Comparison of ENCODE assay signal across 13 cellular contexts in the genomic region with DNA sequence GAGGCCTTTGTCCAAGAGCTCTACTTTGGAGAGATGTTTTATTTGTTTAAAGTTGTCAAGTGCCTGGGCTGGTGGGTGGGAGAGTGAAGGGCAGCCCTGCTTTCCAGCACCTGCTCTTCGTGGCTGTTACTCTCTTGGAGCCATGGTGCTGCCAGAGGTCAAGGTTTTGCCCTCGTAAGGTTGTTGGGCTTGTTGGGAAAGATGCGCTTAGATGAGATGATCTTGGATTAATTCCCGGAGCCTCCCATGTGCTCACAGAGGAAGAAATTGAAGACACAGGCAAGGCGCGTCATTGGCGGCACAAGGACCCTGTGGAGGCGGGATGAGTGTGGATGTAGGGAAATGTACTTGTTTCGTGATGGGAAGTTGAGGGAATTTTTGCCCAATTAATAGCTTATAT. TPM values are rescaled to one million over a fixed set of nuclear protein-coding genes. Genes with fewer than 3 reads are reported as not detected.
DNase-seq lines count a peak whose midpoint lies in the region; ATAC-seq and TF ChIP-seq lines count a peak whose summit lies in the region.
"Had no signal": no experiment of that assay in that cellular context is flagged by ENCODE, and none has a peak within 500 bp of the region (broad histone marks: within the 10 kb centered on the region; RNA-seq: fewer than 3 reads in every experiment).

No MANE protein-coding gene starts in this region.

- intact Hi-C loops in activated CD4-positive, alpha-beta T cell treated with anti-CD3 and anti-CD28 coated beads, Interleukin-2, amount 10 ng/mL, durations not matched to agents 24 days and 14 days (cut with micrococcal nuclease), result no loop called here

- H3K27ac Mint-ChIP-seq in activated CD4-positive, alpha-beta T cell treated with anti-CD3 and anti-CD28 coated beads, Interleukin-2, amount 10 ng/mL, durations not matched to agents 24 days and 14 days, result no peak overlapping the region
- H3K27ac Mint-ChIP-seq in activated T-helper 17 cell treated with anti-CD3 and anti-CD28 coated beads, Interleukin-2, amount 50 U/mL, for 72 hours, result peak overlapping the region; percentile 11
- H3K27ac Mint-ChIP-seq in memory B cell, result peak overlapping the region; percentile 43
- H3K27ac Mint-ChIP-seq: HFFc6 had no signal

- no peak overlapping the region for H3K4me3 Mint-ChIP-seq in activated CD4-positive, alpha-beta T cell treated with anti-CD3 and anti-CD28 coated beads, Interleukin-2, amount 10 ng/mL, durations not matched to agents 24 days and 14 days
- H3K4me3 Mint-ChIP-seq in activated T-helper 17 cell treated with anti-CD3 and anti-CD28 coated beads, Interleukin-2, amount 50 U/mL, for 72 hours, result no peak overlapping the region
- no peak overlapping the region for H3K4me3 Mint-ChIP-seq in memory B cell
- H3K4me3 Mint-ChIP-seq: HFFc6 had no signal

- ATAC-seq in activated T-helper 17 cell treated with anti-CD3 and anti-CD28 coated beads, Interleukin-2, amount 50 U/mL, for 72 hours (replicated peaks), result no peak
- ATAC-seq in memory B cell (ENCODE audit: low read depth) (no peak), omental fat pad (ENCODE audit: low FRiP score) (no peak)

- peaks cover 56% of the 10 kb centered on the region for H3K36me3 Mint-ChIP-seq in activated CD4-positive, alpha-beta T cell treated with anti-CD3 and anti-CD28 coated beads, Interleukin-2, amount 10 ng/mL, durations not matched to agents 24 days and 14 days (ENCODE audit: low read depth)
- H3K36me3 Mint-ChIP-seq in activated T-helper 17 cell treated with anti-CD3 and anti-CD28 coated beads, Interleukin-2, amount 50 U/mL, for 72 hours (ENCODE audit: low read depth), result peaks cover 98% of the 10 kb centered on the region
- peaks cover 35% of the 10 kb centered on the region for H3K36me3 Mint-ChIP-seq in memory B cell

- peaks cover 15% of the 10 kb centered on the region for H3K4me1 Mint-ChIP-seq in activated CD4-positive, alpha-beta T cell treated with anti-CD3 and anti-CD28 coated beads, Interleukin-2, amount 10 ng/mL, durations not matched to agents 24 days and 14 days
- H3K4me1 Mint-ChIP-seq in activated T-helper 17 cell treated with anti-CD3 and anti-CD28 coated beads, Interleukin-2, amount 50 U/mL, for 72 hours, result peaks cover 16% of the 10 kb centered on the region
- peaks cover 15% of the 10 kb centered on the region for H3K4me1 Mint-ChIP-seq in memory B cell

- peak; percentile 49 for DNase-seq in activated CD4-positive, alpha-beta T cell treated with anti-CD3 and anti-CD28 coated beads, Interleukin-2, amount 10 ng/mL, durations not matched to agents 24 days and 14 days
- no peak for DNase-seq in activated CD4-positive, alpha-beta T cell treated with anti-CD3 and anti-CD28 coated beads, Interleukin-2, amount 50 U/mL, for 48 hours
- DNase-seq in memory B cell (ENCODE audit: low spot score in 2 of 2), result no peak
- no peak for DNase-seq in substantia nigra (lab: John Stamatoyannopoulos, UW)
- DNase-seq in Kasumi-1 (lab: John Stamatoyannopoulos, UW), result no peak
- no peak for DNase-seq in omental fat pad (ENCODE audit: low spot score)
- DNase-seq: 8988T, AML-193, DMS 273 treated with DMSO at 0.1 percent for 48 hours, HCEC 1CT, HFFc6 had no signal

- TF ChIP-seq CTCF in omental fat pad (IDR thresholded peaks at IDR 0.05), result no peak

- no peak overlapping the region for H3K27ac ChIP-seq in substantia nigra (ENCODE audit: low read depth, low read length, poor library complexity, severe bottlenecking)
- H3K27ac ChIP-seq: BLaER1 had no signal

- no peaks in the 10 kb centered on the region for H3K9me3 Mint-ChIP-seq in activated CD4-positive, alpha-beta T cell treated with anti-CD3 and anti-CD28 coated beads, Interleukin-2, amount 10 ng/mL, durations not matched to agents 24 days and 14 days
- no peaks in the 10 kb centered on the region for H3K9me3 Mint-ChIP-seq in activated T-helper 17 cell treated with anti-CD3 and anti-CD28 coated beads, Interleukin-2, amount 50 U/mL, for 72 hours
- H3K9me3 Mint-ChIP-seq in memory B cell, result no peaks in the 10 kb centered on the region
- H3K9me3 Mint-ChIP-seq: HFFc6 had no signal

- no peaks in the 10 kb centered on the region for H3K27me3 Mint-ChIP-seq in activated CD4-positive, alpha-beta T cell treated with anti-CD3 and anti-CD28 coated beads, Interleukin-2, amount 10 ng/mL, durations not matched to agents 24 days and 14 days
- H3K27me3 Mint-ChIP-seq in activated T-helper 17 cell treated with anti-CD3 and anti-CD28 coated beads, Interleukin-2, amount 50 U/mL, for 72 hours, result no peaks in the 10 kb centered on the region
- no peaks in the 10 kb centered on the region for H3K27me3 Mint-ChIP-seq in memory B cell

RNA-seq across cellular contexts. Expression of a gene that starts 27.9 kb away (rescaled TPM):
- 47.0 and 52.8 TPM in 2 replicates for total RNA-seq in activated CD4-positive, alpha-beta T cell treated with anti-CD3 and anti-CD28 coated beads, Interleukin-2, amount 10 ng/mL, durations not matched to agents 24 days and 14 days
- total RNA-seq in activated T-helper 17 cell treated with anti-CD3 and anti-CD28 coated beads, Interleukin-2, amount 50 U/mL, for 72 hours, result 10 to 100 TPM; 45.4 to 50.4 TPM
- 10 to 100 TPM; 22.1 to 37.1 (median 30.7) TPM for total RNA-seq in omental fat pad
